Comparison of ENCODE assay signal across 12 cellular contexts in genomic region chr3:187735837-187736236, GRCh38. TPM values are rescaled to one million over a fixed set of nuclear protein-coding genes. Genes with fewer than 3 reads are reported as not detected.
A peak's percentile ranks its signal among the peaks of the same experiment; 100 is the strongest.
DNase-seq lines count a peak whose midpoint lies in the region; ATAC-seq and TF ChIP-seq lines count a peak whose summit lies in the region.
"Had no signal": no experiment of that assay in that cellular context is flagged by ENCODE, and none has a peak within 500 bp of the region (broad histone marks: within the 10 kb centered on the region; RNA-seq: fewer than 3 reads in every experiment).

No MANE protein-coding gene starts in this region.

- ATAC-seq in HG03354 (IDR thresholded peaks at IDR 0.05; ENCODE audit: poor library complexity, severe bottlenecking, unreplicated experiment), result no peak
- ATAC-seq: activated CD8-positive, alpha-beta memory T cell treated with anti-CD3 and anti-CD28 coated beads, Interleukin-2, amount 10 ng/mL, durations not matched to agents 7 days and 5 days had no signal

- DNase-seq in CD1c-positive myeloid dendritic cell (ENCODE audit: extremely low spot score), result peak; percentile 50
- peak; percentile 18 to 39 for DNase-seq in fibroblast of lung (ENCODE audit: low read depth in 2 of 2)
- DNase-seq in ovary, result no peak
- no peak for DNase-seq in NCI-H524 treated with DMSO at 0.1 percent for 48 hours (lab: John Stamatoyannopoulos, UW)
- DNase-seq in GM13977 (ENCODE audit: low spot score), result no peak
- no peak for DNase-seq in NCI-H748 treated with DMSO at 0.1 percent for 48 hours (lab: John Stamatoyannopoulos, UW)
- DNase-seq: activated CD8-positive, alpha-beta memory T cell treated with anti-CD3 and anti-CD28 coated beads, Interleukin-2, amount 10 ng/mL, durations not matched to agents 7 days and 5 days; Kasumi-1; NCI-H446; SW 1271 had no signal

- 58 to 70% (median 68%) methylated on average over 3 of the region's 3 CpGs for WGBS in ovary, 3 donors

- no peak for TF ChIP-seq EP300 in ovary (IDR thresholded peaks at IDR 0.05)

- no peaks in the 10 kb centered on the region for H4K20me1 ChIP-seq in OCI-LY1 (ENCODE audit: insufficient read depth, low read length)
- H4K20me1 ChIP-seq in fibroblast of lung (ENCODE audit: control insufficient read depth, extremely low read depth, insufficient read depth, low read length), result peaks cover 4% of the 10 kb centered on the region

- H3K9me2 ChIP-seq in OCI-LY1 (ENCODE audit: low read depth, low read length), result no peaks in the 10 kb centered on the region

- H3K4me1 ChIP-seq in OCI-LY1 (ENCODE audit: insufficient read depth, low read length, severe bottlenecking) (peaks cover 93% of the 10 kb centered on the region), fibroblast of lung (ENCODE audit: control insufficient read depth, extremely low read depth, insufficient read depth, low read length) (peaks cover 25% of the 10 kb centered on the region), ovary (ENCODE audit: insufficient read depth) (peaks cover 7% of the 10 kb centered on the region)

- TF ChIP-seq CTCF in OCI-LY1 (IDR thresholded peaks at IDR 0.05; ENCODE audit: low read length) (no peak), fibroblast of lung (conservative IDR thresholded peaks at IDR 0.05 in 1 of 2, IDR thresholded peaks at IDR 0.05 in 1 of 2; ENCODE audit: low read depth in 1 of 2, low read length in 2 of 2) (no peak), ovary (IDR thresholded peaks at IDR 0.05) (no peak), GM13977 (IDR thresholded peaks at IDR 0.05; ENCODE audit: extremely low read depth, insufficient read depth, missing control alignments) (no peak)

- H3F3A ChIP-seq in OCI-LY1 (ENCODE audit: insufficient read depth, low read length), result peaks cover 13% of the 10 kb centered on the region

- peak overlapping the region; percentile 83 for H3K4me2 ChIP-seq in OCI-LY1 (ENCODE audit: low read length)
- peak overlapping the region; percentile 100 for H3K4me2 ChIP-seq in fibroblast of lung (ENCODE audit: extremely low read depth, insufficient read depth, low read length)

- peaks cover 67% of the 10 kb centered on the region for H3K79me2 ChIP-seq in OCI-LY1 (ENCODE audit: insufficient read depth, low read length)
- H3K79me2 ChIP-seq in fibroblast of lung (ENCODE audit: control insufficient read depth, insufficient read depth, low read length), result peaks cover 51% of the 10 kb centered on the region

- H3K27ac ChIP-seq in OCI-LY1 (ENCODE audit: low read depth, low read length, poor library complexity, severe bottlenecking), result peak overlapping the region; percentile 93
- H3K27ac ChIP-seq in fibroblast of lung (ENCODE audit: insufficient read depth, low read length), result no peak overlapping the region
- peak overlapping the region; percentile 9 to 23 for H3K27ac ChIP-seq in ovary

- H2AFZ ChIP-seq in OCI-LY1 (ENCODE audit: low read length) (no peak overlapping the region), fibroblast of lung (ENCODE audit: low read length) (no peak overlapping the region)

- no peak for TF ChIP-seq POLR2A in ovary (IDR thresholded peaks at IDR 0.05)

- no peaks in the 10 kb centered on the region for H3K9me3 ChIP-seq in OCI-LY1 (ENCODE audit: low read length)
- H3K9me3 ChIP-seq in fibroblast of lung (ENCODE audit: control insufficient read depth, insufficient read depth, low read depth, low read length), result no peaks in the 10 kb centered on the region
- no peaks in the 10 kb centered on the region for H3K9me3 ChIP-seq in ovary

- intact Hi-C loops in ovary (cut with DNase I), result loop anchor here in 2 of 4 donors (2.0 kb wide), 2 partner anchors 1405 to 1413 kb away; no protein-coding TSS in a partner anchor

- peak overlapping the region; percentile 77 for H3K4me3 ChIP-seq in OCI-LY1 (ENCODE audit: low read depth, low read length, poor library complexity, severe bottlenecking)
- no peak overlapping the region for H3K4me3 ChIP-seq in fibroblast of lung (replicated peaks in 1 of 4; ENCODE audit: control extremely low read depth in 1 of 4, insufficient read depth in 1 of 4, low read depth in 3 of 4, low read length in 4 of 4)
- no peak overlapping the region for H3K4me3 ChIP-seq in ovary

- peak overlapping the region; percentile 82 for H3K9ac ChIP-seq in OCI-LY1 (ENCODE audit: low read length)
- peak overlapping the region; percentile 20 for H3K9ac ChIP-seq in fibroblast of lung (ENCODE audit: insufficient read depth, low read length)

- no peaks in the 10 kb centered on the region for H3K27me3 ChIP-seq in OCI-LY1 (ENCODE audit: insufficient read depth, low read length)
- no peaks in the 10 kb centered on the region for H3K27me3 ChIP-seq in fibroblast of lung (ENCODE audit: control insufficient read depth, insufficient read depth, low read length)
- no peaks in the 10 kb centered on the region for H3K27me3 ChIP-seq in ovary

- in situ Hi-C loops in GM13977 (cut with MboI; ENCODE audit: low pct_unique_long_range_greater_than_20kb, low sequenced_read_pairs, unreplicated experiment), result loop anchor here (25.0 kb wide), 2 partner anchors 1001 to 1401 kb away; no protein-coding TSS in a partner anchor

- peaks cover 99% of the 10 kb centered on the region for H3K36me3 ChIP-seq in OCI-LY1 (ENCODE audit: insufficient read depth, low read length)
- peaks cover 7% of the 10 kb centered on the region for H3K36me3 ChIP-seq in fibroblast of lung (ENCODE audit: control insufficient read depth, insufficient read depth, low read length)
- no peaks in the 10 kb centered on the region for H3K36me3 ChIP-seq in ovary

RNA-seq across cellular contexts. Expression of gene BCL6, which starts 9.4 kb away (rescaled TPM):
- total RNA-seq in fibroblast of lung (32.6 and 46.6 TPM in 2 replicates), ovary (10 to 100 TPM; 51.6 to 91.1 (median 60.2) TPM)
- polyA plus RNA-seq in fibroblast of lung (7.5 and 12.7 TPM in 2 replicates), ovary (10 to 100 TPM; 46.3 to 46.8 TPM)
- 27.7 and 33.0 TPM in 2 replicates for polyA plus RNA-seq in fibroblast of lung (2012)
- 51.8 and 79.4 TPM in 2 replicates for polyA minus RNA-seq in fibroblast of lung (ENCODE audit: low replicate concordance)

RNA-seq across cellular contexts. Expression of gene RTP2, which starts 33.5 kb away (rescaled TPM):
- not detected in 2 replicates for total RNA-seq in fibroblast of lung
- not detected in 2 replicates for polyA plus RNA-seq in fibroblast of lung
- polyA plus RNA-seq in fibroblast of lung (2012), result not detected in 2 replicates
- polyA minus RNA-seq in fibroblast of lung (ENCODE audit: low replicate concordance), result 1.3 TPM in 1 of 2 replicates, not detected in the other
- total RNA-seq in ovary, result not detected
- polyA plus RNA-seq in ovary, result not detected
- total RNA-seq: activated CD8-positive, alpha-beta memory T cell treated with anti-CD3 and anti-CD28 coated beads, Interleukin-2, amount 10 ng/mL, durations not matched to agents 7 days and 5 days had no signal

Comparison
In these comparisons a context has a peak if more than half of its experiments do, and no peak if none do; other contexts are left out.
1. DNase-seq: peak in CD1c-positive myeloid dendritic cell (single experiment) and fibroblast of lung (2 of 2); none in ovary (0 of 5), NCI-H524 treated with DMSO at 0.1 percent for 48 hours (single experiment), GM13977 (single experiment) and NCI-H748 treated with DMSO at 0.1 percent for 48 hours (single experiment).